In the genomic region with DNA sequence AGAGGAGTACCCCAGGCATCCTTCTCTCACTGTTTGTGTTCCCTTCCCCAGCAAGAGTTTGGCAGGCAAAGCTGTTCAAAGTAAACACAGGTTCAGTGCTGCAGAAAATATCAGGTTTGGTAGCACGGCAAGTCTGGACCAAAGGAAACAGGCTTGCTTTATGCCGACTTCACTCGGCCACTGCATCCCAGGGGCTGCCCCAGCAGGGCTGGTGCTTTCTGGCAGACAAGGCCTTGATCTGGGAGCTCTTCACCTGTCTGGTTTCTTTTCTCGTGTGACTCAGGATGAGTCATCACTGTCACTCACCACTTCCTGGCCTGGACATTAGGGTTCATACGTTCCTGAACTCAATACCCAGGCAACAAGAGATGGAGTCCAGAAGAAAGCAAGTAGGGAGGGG, we compare ENCODE assay signal across 9 cellular contexts. TPM values are rescaled to one million over a fixed set of nuclear protein-coding genes. Genes with fewer than 3 reads are reported as not detected.
DNase-seq lines count a peak whose midpoint lies in the region; TF ChIP-seq lines count a peak whose summit lies in the region.
"Had no signal": no experiment of that assay in that cellular context is flagged by ENCODE, and none has a peak within 500 bp of the region (broad histone marks: within the 10 kb centered on the region; RNA-seq: fewer than 3 reads in every experiment).

No MANE protein-coding gene starts in this region.

- H3K9ac ChIP-seq in GM23248 (no peak overlapping the region), colonic mucosa (ENCODE audit: low read depth in 2 of 2, low read length in 2 of 2) (no peak overlapping the region)

- DNase-seq in SIG-M5 treated with dmso at 0.1 percent for 504 hours (lab: John Stamatoyannopoulos, UW; ENCODE audit: unreplicated experiment) (peak; percentile 11), SIG-M5 (lab: John Stamatoyannopoulos, UW) (no peak), GM23248 (peak; percentile 47), LHCN-M2 (ENCODE audit: low read depth) (peak; percentile 97), chondrocyte (ENCODE audit: low spot score) (no peak), colonic mucosa (no peak), cerebellar cortex (ENCODE audit: low spot score) (no peak)
- DNase-seq in stimulated activated CD4-positive, alpha-beta T cell treated with anti-CD3 and anti-CD28 coated beads, Interleukin-4, amount 100 ng/mL, for 24 hours: peak; percentile 8

- peaks cover 13% of the 10 kb centered on the region for H3K4me1 ChIP-seq in GM23248 (ENCODE audit: insufficient read depth)
- no peaks in the 10 kb centered on the region for H3K4me1 ChIP-seq in colonic mucosa

- TF ChIP-seq CTCF in chondrocyte (IDR thresholded peaks at IDR 0.05): no peak
- no peak for TF ChIP-seq CTCF in colonic mucosa (IDR thresholded peaks at IDR 0.05)

- no peaks in the 10 kb centered on the region for H3K9me2 ChIP-seq in GM23248 (ENCODE audit: insufficient read depth)

- H3K27me3 ChIP-seq in GM23248 (replicated peaks; ENCODE audit: insufficient read depth) (no peaks in the 10 kb centered on the region), colonic mucosa (no peaks in the 10 kb centered on the region)

- H3K36me3 Mint-ChIP-seq in chondrocyte (ENCODE audit: low read depth): peaks cover 2% of the 10 kb centered on the region

- WGBS in GM23248 (ENCODE audit: low coverage in 1 of 2, low lambda C conversion rate in 2 of 2, missing lambda C conversion rate in 2 of 2), 2 experiments: 59 to 66% methylated on average over 5 of the region's 5 CpGs

- H3K27me3 Mint-ChIP-seq in chondrocyte (ENCODE audit: low read depth): peaks cover 4% of the 10 kb centered on the region

- in situ Hi-C loops in GM23248 (cut with MboI): no loop called here

- no peak overlapping the region for H3K4me2 ChIP-seq in GM23248 (ENCODE audit: unreplicated experiment)

- H2AFZ ChIP-seq in GM23248: no peak overlapping the region

- no peaks in the 10 kb centered on the region for H4K20me1 ChIP-seq in GM23248 (ENCODE audit: insufficient read depth)

- H3K9me3 Mint-ChIP-seq in chondrocyte (ENCODE audit: low read depth): no peaks in the 10 kb centered on the region

- no peaks in the 10 kb centered on the region for H3K9me3 ChIP-seq in GM23248 (ENCODE audit: low read depth)
- no peaks in the 10 kb centered on the region for H3K9me3 ChIP-seq in colonic mucosa

- H3K79me2 ChIP-seq in GM23248 (ENCODE audit: insufficient read depth): no peaks in the 10 kb centered on the region

- peaks cover 7% of the 10 kb centered on the region for H3F3A ChIP-seq in GM23248 (ENCODE audit: insufficient read depth)

- peaks cover 11% of the 10 kb centered on the region for H3K4me1 Mint-ChIP-seq in chondrocyte (ENCODE audit: low read depth)
- H3K4me1 Mint-ChIP-seq: B cell had no signal

- intact Hi-C loops in colonic mucosa (cut with DNase I): no loop called here

- H3K27ac Mint-ChIP-seq in chondrocyte (ENCODE audit: unreplicated experiment): peak overlapping the region; percentile 39
- H3K27ac Mint-ChIP-seq: B cell had no signal

- H3K4me3 Mint-ChIP-seq in chondrocyte (ENCODE audit: unreplicated experiment): no peak overlapping the region
- H3K4me3 Mint-ChIP-seq: B cell had no signal

- H3K27ac ChIP-seq in GM23248: no peak overlapping the region
- H3K27ac ChIP-seq in colonic mucosa: no peak overlapping the region

- no peak overlapping the region for H3K4me3 ChIP-seq in GM23248
- no peak overlapping the region for H3K4me3 ChIP-seq in colonic mucosa

- H3K36me3 ChIP-seq in GM23248 (ENCODE audit: low read depth) (no peaks in the 10 kb centered on the region), colonic mucosa (no peaks in the 10 kb centered on the region)

RNA-seq across cellular contexts. Expression of a gene that starts 52.6 kb away (rescaled TPM):
- total RNA-seq in GM23248 (2014; rRNA removed; shearing (Covaris generic)): 11.9 and 12.0 TPM in 2 replicates
- 4.1 and 5.7 TPM in 2 replicates for polyA plus RNA-seq in GM23248 (2016; fragmentation: Nextera tagmentation; extraction: Ambion mirVana)
- total RNA-seq in LHCN-M2 (2014; rRNA removed): 25.4 and 32.3 TPM in 2 replicates
- polyA plus RNA-seq in LHCN-M2 (2012): 17.1 TPM
- total RNA-seq in chondrocyte: 87.0 to 119 TPM (median 90.2 TPM) in 3 replicates
- total RNA-seq in colonic mucosa: 10 to 100 TPM; 21.3 to 45.3 TPM

Comparison
In these comparisons a context has a peak if more than half of its experiments do, and no peak if none do; other contexts are left out.
1. DNase-seq: peak in SIG-M5 treated with dmso at 0.1 percent for 504 hours (single experiment), GM23248 (single experiment), LHCN-M2 (single experiment) and stimulated activated CD4-positive, alpha-beta T cell treated with anti-CD3 and anti-CD28 coated beads, Interleukin-4, amount 100 ng/mL, for 24 hours (single experiment); none in SIG-M5 (single experiment), chondrocyte (single experiment), colonic mucosa (single experiment) and cerebellar cortex (single experiment).